Comparison of ENCODE assay signal across 9 cellular contexts in genomic region chr20:35277127-35277526, GRCh38. TPM values are rescaled to one million over a fixed set of nuclear protein-coding genes. Genes with fewer than 3 reads are reported as not detected.
DNase-seq lines count a peak whose midpoint lies in the region; ATAC-seq and TF ChIP-seq lines count a peak whose summit lies in the region.
"Had no signal": no experiment of that assay in that cellular context is flagged by ENCODE, and none has a peak within 500 bp of the region (broad histone marks: within the 10 kb centered on the region; RNA-seq: fewer than 3 reads in every experiment).

No MANE protein-coding gene starts in this region.

- H3K4me3 ChIP-seq in H7 (ENCODE audit: insufficient read depth, low read depth, low read length) = peak overlapping the region; percentile 76
- H3K4me3 ChIP-seq in gastroesophageal sphincter = peak overlapping the region; percentile 63 to 72
- peak overlapping the region; percentile 90 for H3K4me3 ChIP-seq in smooth muscle cell

- no peak for TF ChIP-seq POLR2A in gastroesophageal sphincter (IDR thresholded peaks at IDR 0.05)

- peak overlapping the region; percentile 97 for H3K4me2 ChIP-seq in smooth muscle cell

- peaks cover 2% of the 10 kb centered on the region for H3K36me3 Mint-ChIP-seq in T-helper 17 cell (ENCODE audit: low read depth)

- H3K27me3 ChIP-seq in H7 (ENCODE audit: control insufficient read depth, insufficient read depth, low read length) (no peaks in the 10 kb centered on the region), gastroesophageal sphincter (no peaks in the 10 kb centered on the region), smooth muscle cell (ENCODE audit: low read depth) (no peaks in the 10 kb centered on the region)

- peaks cover 24% of the 10 kb centered on the region for H3K79me2 ChIP-seq in smooth muscle cell (ENCODE audit: low read depth)

- ATAC-seq in T-helper 17 cell (no peak), gastroesophageal sphincter (no peak)

- H3K36me3 ChIP-seq in H7 (replicated peaks; ENCODE audit: control insufficient read depth, insufficient read depth, low read length) (peaks cover 29% of the 10 kb centered on the region), gastroesophageal sphincter (peaks cover 0 to 39% of the 10 kb centered on the region in 2 donors), smooth muscle cell (ENCODE audit: low read depth) (no peaks in the 10 kb centered on the region)

- TF ChIP-seq CTCF in gastroesophageal sphincter (IDR thresholded peaks at IDR 0.05) (no peak), smooth muscle cell (IDR thresholded peaks at IDR 0.05; ENCODE audit: borderline replicate concordance, insufficient read depth, poor library complexity, severe bottlenecking) (no peak)

- peaks cover 4 to 34% (median 12%) of the 10 kb centered on the region in 3 donors for H3K4me1 ChIP-seq in gastroesophageal sphincter
- no peaks in the 10 kb centered on the region for H3K4me1 ChIP-seq in smooth muscle cell (ENCODE audit: low read depth)

- H3K27ac Mint-ChIP-seq in T-helper 17 cell = peak overlapping the region; percentile 98

- DNase-seq in H7 (no peak), T-helper 17 cell (no peak), smooth muscle cell (lab: John Stamatoyannopoulos, UW; ENCODE audit: unreplicated experiment) (no peak), COR-L47 (lab: John Stamatoyannopoulos, UW) (no peak), HK-2 (ENCODE audit: unreplicated experiment) (no peak), NCI-H146 (lab: John Stamatoyannopoulos, UW) (no peak)
- DNase-seq in NK-92 treated with Interleukin-12 subunit alpha and Interleukin-12 subunit beta, amount 100 ng/mL, for 24 hours (lab: John Stamatoyannopoulos, UW) = no peak

- H4K20me1 ChIP-seq in smooth muscle cell (ENCODE audit: low read depth) = peaks cover 11% of the 10 kb centered on the region

- peak overlapping the region; percentile 98 for H3K4me3 Mint-ChIP-seq in T-helper 17 cell

- H3F3A ChIP-seq in smooth muscle cell (ENCODE audit: low read depth) = peaks cover 25% of the 10 kb centered on the region

- 0 to 18% methylated on average over 6 of the region's 10 CpGs for WGBS in gastroesophageal sphincter (ENCODE audit: low coverage in 1 of 2), 2 donors
- 29% methylated on average over 10 of the region's 10 CpGs for WGBS in smooth muscle cell (ENCODE audit: low lambda C conversion rate)

- no peaks in the 10 kb centered on the region for H3K27me3 Mint-ChIP-seq in T-helper 17 cell

- H3K27ac ChIP-seq in gastroesophageal sphincter = peak overlapping the region; percentile 92 to 99 (median 95)
- peak overlapping the region; percentile 89 for H3K27ac ChIP-seq in smooth muscle cell (ENCODE audit: low read depth)

- H3K4me1 Mint-ChIP-seq in T-helper 17 cell = peaks cover 15% of the 10 kb centered on the region

- TF ChIP-seq EP300 in gastroesophageal sphincter (IDR thresholded peaks at IDR 0.05) = no peak

- peak overlapping the region; percentile 86 for H3K9ac ChIP-seq in smooth muscle cell (ENCODE audit: low read depth)

- H3K9me3 ChIP-seq in T-helper 17 cell (ENCODE audit: control insufficient read depth, low read length, poor library complexity, severe bottlenecking) (no peaks in the 10 kb centered on the region), gastroesophageal sphincter (no peaks in the 10 kb centered on the region), smooth muscle cell (replicated peaks; ENCODE audit: low read depth) (no peaks in the 10 kb centered on the region)

- H2AFZ ChIP-seq in smooth muscle cell (ENCODE audit: low read depth) = no peak overlapping the region

RNA-seq across cellular contexts. Expression of gene MMP24OS, which starts 0.8 kb away (rescaled TPM):
- total RNA-seq in H7 (2014; rRNA removed; shearing (Covaris generic)) = 7.4 and 16.7 TPM in 2 replicates
- total RNA-seq in T-helper 17 cell = 10 to 100 TPM; 60.8 to 64.4 TPM
- total RNA-seq in gastroesophageal sphincter = 10 to 100 TPM; 19.6 to 47.2 (median 26.9) TPM
- total RNA-seq in smooth muscle cell = 14.3 and 22.7 TPM in 2 replicates
- polyA plus RNA-seq in smooth muscle cell = 43.7 and 44.7 TPM in 2 replicates

RNA-seq across cellular contexts. Expression of gene EIF6, which starts 7.4 kb away (rescaled TPM):
- 212 and 246 TPM in 2 replicates for total RNA-seq in H7 (2014; rRNA removed; shearing (Covaris generic))
- 10 to 100 TPM; 39.4 to 43.6 TPM for total RNA-seq in T-helper 17 cell
- 10 to 100 TPM; 66.0 to 92.4 (median 80.8) TPM for total RNA-seq in gastroesophageal sphincter
- total RNA-seq in smooth muscle cell = 76.4 and 110 TPM in 2 replicates
- 179 and 251 TPM in 2 replicates for polyA plus RNA-seq in smooth muscle cell

RNA-seq across cellular contexts. Expression of gene FAM83C, which starts 15.1 kb away (rescaled TPM):
- total RNA-seq in H7 (2014; rRNA removed; shearing (Covaris generic)) = not detected in 2 replicates
- not detected for total RNA-seq in T-helper 17 cell
- total RNA-seq in gastroesophageal sphincter = 1 to 10 TPM in 1 of 4 donors, not detected in 3; 1.4 TPM
- 0.27 and 0.49 TPM in 2 replicates for total RNA-seq in smooth muscle cell
- 0.05 TPM in 1 of 2 replicates, not detected in the other for polyA plus RNA-seq in smooth muscle cell
- total RNA-seq: renal cortical epithelial cell had no signal

RNA-seq across cellular contexts. Expression of gene MMP24, which starts 50.6 kb away (rescaled TPM):
- 14.8 and 21.1 TPM in 2 replicates for total RNA-seq in H7 (2014; rRNA removed; shearing (Covaris generic))
- total RNA-seq in T-helper 17 cell (under 1 TPM; 0.15 to 0.16 TPM), gastroesophageal sphincter (1 to 10 TPM in 2 of 4 donors, under 1 TPM in 2; 0.47 to 3.4 (median 1.8) TPM), smooth muscle cell (0.09 and 0.45 TPM in 2 replicates)
- 0.03 and 0.97 TPM in 2 replicates for polyA plus RNA-seq in smooth muscle cell
